12 cellular contexts compared by ENCODE assay signal in genomic region chr10:103795634-103796265, GRCh38.
"Had no signal": no experiment of that assay in that cellular context is flagged by ENCODE, and none has a peak within 500 bp of the region (broad histone marks: within the 10 kb centered on the region; RNA-seq: fewer than 3 reads in every experiment).

No MANE protein-coding gene starts in this region.

- H3K27me3 ChIP-seq: dorsolateral prefrontal cortex, esophagus squamous epithelium, gastrocnemius medialis, testis had no signal

- H3K27ac ChIP-seq: dorsolateral prefrontal cortex, gastrocnemius medialis, testis had no signal

- DNase-seq: activated CD4-positive, alpha-beta memory T cell treated with anti-CD3 and anti-CD28 coated beads, Interleukin-2, amount 10 ng/mL, durations not matched to agents 7 days and 5 days; activated CD4-positive, alpha-beta T cell treated with anti-CD3 and anti-CD28 coated beads for 1 hour; activated naive CD8-positive, alpha-beta T cell treated with anti-CD3 and anti-CD28 coated beads, Interleukin-2, amount 10 ng/mL, durations not matched to agents 7 days and 5 days; anterior cingulate cortex; dorsolateral prefrontal cortex; esophagus squamous epithelium; gastrocnemius medialis; stimulated activated CD4-positive, alpha-beta T cell treated with anti-CD3 and anti-CD28 coated beads, Interleukin-15, amount 100 ng/mL, for 24 hours; stimulated activated CD4-positive, alpha-beta T cell treated with anti-CD3 and anti-CD28 coated beads, Interleukin-4, amount 100 ng/mL, for 24 hours; testis had no signal

- H3K36me3 ChIP-seq: gastrocnemius medialis had no signal

- H3K9me3 ChIP-seq: esophagus squamous epithelium, gastrocnemius medialis, testis had no signal

- H3K4me3 ChIP-seq: dorsolateral prefrontal cortex, esophagus squamous epithelium, gastrocnemius medialis, testis had no signal

- FAIRE-seq: endometrium, keratinocyte had no signal

- H3K4me1 ChIP-seq: testis had no signal

- ATAC-seq: gastrocnemius medialis had no signal
